9 cellular contexts compared by ENCODE assay signal in the genomic region with DNA sequence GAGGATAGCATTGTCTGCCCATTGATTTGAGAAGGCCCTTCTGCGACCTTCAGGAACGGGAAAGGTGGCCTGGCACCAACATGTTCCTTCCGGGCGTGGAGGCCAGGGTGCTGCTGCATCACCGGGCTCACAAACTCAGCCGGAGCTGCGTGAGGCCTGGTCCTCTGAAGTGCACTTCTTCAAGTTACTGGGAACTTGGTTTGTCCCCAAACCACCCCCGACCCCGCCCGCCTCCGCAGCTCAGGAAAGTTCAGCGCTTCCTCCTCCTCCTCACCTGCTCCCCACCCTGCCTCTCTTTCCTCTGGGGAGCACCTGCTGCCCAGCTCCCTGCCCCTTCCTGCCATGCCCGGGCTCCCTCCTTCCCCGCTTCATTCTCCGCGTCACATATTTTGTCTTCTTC.
"Had no signal": no experiment of that assay in that cellular context is flagged by ENCODE, and none has a peak within 500 bp of the region (broad histone marks: within the 10 kb centered on the region; RNA-seq: fewer than 3 reads in every experiment).

No MANE protein-coding gene starts in this region.

- DNase-seq: GM23248, GOT3, H7, H9, HCEC 1CT, HFFc6 had no signal

- H3K4me3 ChIP-seq: GM23248, GM23338, HAP-1 had no signal

- H3K9ac ChIP-seq: GM23248 had no signal

- H3K27ac ChIP-seq: GM23248 had no signal

- H3K9me3 ChIP-seq: HAP-1 had no signal

- H2AFZ ChIP-seq: GM23248, GM23338 had no signal

- H3K36me3 ChIP-seq: HAP-1 had no signal

- H3K27ac Mint-ChIP-seq: GM23338, H9, HFFc6 had no signal

- ATAC-seq: GM23338, HCT116 had no signal

- H3K4me3 Mint-ChIP-seq: GM23338, H9, HFFc6 had no signal

- H3K4me2 ChIP-seq: GM23338 had no signal

- H3K9me3 Mint-ChIP-seq: GM23338, H9, HFFc6 had no signal

- H3K4me1 ChIP-seq: HAP-1 had no signal
